Comparison of ENCODE assay signal across 1 cellular context in genomic region chr3:71392277-71392676, GRCh38.
TF ChIP-seq lines count a peak whose summit lies in the region.

No MANE protein-coding gene starts in this region.

TF ChIP-seq in K562, 482 proteins besides CTCF, POLR2A, EP300 and RAD21 (continued from another document):
- TF ChIP-seq HBP1 (CRISPR knock-in tag; IDR thresholded peaks at IDR 0.05), result no peak
- no peak for TF ChIP-seq JUNB (CRISPR knock-in tag; conservative IDR thresholded peaks at IDR 0.05)
- no peak for TF ChIP-seq THRAP3 (IDR thresholded peaks at IDR 0.05; ENCODE audit: borderline replicate concordance)
- no peak for TF ChIP-seq ETV6 (IDR thresholded peaks at IDR 0.05; ENCODE audit: borderline replicate concordance in 1 of 2, low read depth in 2 of 2, low read length in 1 of 2)
- no peak for TF ChIP-seq ETV6 (CRISPR knock-in tag; IDR thresholded peaks at IDR 0.05; ENCODE audit: borderline replicate concordance)
- TF ChIP-seq BMI1 (IDR thresholded peaks at IDR 0.05; ENCODE audit: low read length), result no peak
- no peak for TF ChIP-seq HNRNPH1 (optimal IDR thresholded peaks at IDR 0.05; ENCODE audit: low read depth, low read length)
- TF ChIP-seq SNIP1 (IDR thresholded peaks at IDR 0.05; ENCODE audit: low read depth), result no peak
- no peak for TF ChIP-seq ARID3A (IDR thresholded peaks at IDR 0.05; ENCODE audit: borderline replicate concordance, low read depth, low read length)
- TF ChIP-seq ATF1 (CRISPR knock-in tag; IDR thresholded peaks at IDR 0.05), result no peak
- no peak for TF ChIP-seq ATF1 (tag; IDR thresholded peaks at IDR 0.05)
- no peak for TF ChIP-seq CHCHD3 (CRISPR knock-in tag; IDR thresholded peaks at IDR 0.05)
- no peak for TF ChIP-seq HDAC3 (IDR thresholded peaks at IDR 0.05; ENCODE audit: borderline replicate concordance, partially characterized antibody)
- no peak for TF ChIP-seq MAZ (CRISPR knock-in tag; conservative IDR thresholded peaks at IDR 0.05 in 1 of 2, IDR thresholded peaks at IDR 0.05 in 1 of 2)
- TF ChIP-seq SMAD4 (CRISPR knock-in tag; conservative IDR thresholded peaks at IDR 0.05), result no peak
- no peak for TF ChIP-seq HNRNPL (IDR thresholded peaks at IDR 0.05; ENCODE audit: low read depth, low read length)
- no peak for TF ChIP-seq XRCC3 (IDR thresholded peaks at IDR 0.05)
- no peak for TF ChIP-seq DDX20 (tag; IDR thresholded peaks at IDR 0.05; ENCODE audit: low read depth)
- TF ChIP-seq ESRRA (IDR thresholded peaks at IDR 0.05; ENCODE audit: borderline replicate concordance, low read depth), result no peak
- TF ChIP-seq PREB (CRISPR knock-in tag; IDR thresholded peaks at IDR 0.05), result no peak
- TF ChIP-seq SMAD2 (IDR thresholded peaks at IDR 0.05; ENCODE audit: low read depth, low read length), result no peak
- no peak for TF ChIP-seq ZKSCAN3 (CRISPR knock-in tag; IDR thresholded peaks at IDR 0.05)
- TF ChIP-seq TBL1XR1 (IDR thresholded peaks at IDR 0.05; ENCODE audit: low read length in 2 of 2), result no peak
- no peak for TF ChIP-seq IRF9 (tag; IDR thresholded peaks at IDR 0.05)
- TF ChIP-seq ZNF592 (IDR thresholded peaks at IDR 0.05), result no peak
- TF ChIP-seq NKRF (IDR thresholded peaks at IDR 0.05; ENCODE audit: borderline replicate concordance), result no peak
